Comparison of ENCODE assay signal across 1 cellular context in the genomic region with DNA sequence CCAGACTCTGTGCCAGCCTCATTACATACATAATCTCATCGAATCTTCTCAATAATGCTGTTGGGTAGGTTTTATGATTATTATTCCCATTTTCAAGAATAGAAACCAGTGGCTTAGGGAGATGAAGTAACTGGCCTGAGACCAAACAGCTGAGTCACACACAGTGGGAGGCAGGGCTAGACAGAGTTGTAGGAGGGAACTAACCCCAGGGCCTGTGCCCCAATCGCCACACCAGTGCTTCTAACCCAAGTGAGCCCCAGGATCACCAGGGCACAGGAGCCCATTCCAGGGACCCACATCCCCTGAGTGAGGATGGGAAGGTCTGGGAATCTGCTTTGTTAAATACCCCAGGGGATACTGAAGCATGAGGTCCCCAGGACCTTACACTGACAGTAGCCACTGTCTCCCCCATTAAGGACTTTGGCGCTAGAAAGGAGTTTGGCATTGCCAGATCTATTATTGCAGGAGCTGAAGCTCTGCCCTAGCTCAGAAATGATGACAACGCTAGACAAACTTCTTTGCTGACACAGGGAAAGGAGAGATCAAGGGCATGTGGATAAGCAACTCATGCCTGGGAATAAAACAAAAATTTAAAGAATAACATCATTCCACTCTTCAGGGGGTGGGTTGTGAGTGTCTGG.
TF ChIP-seq lines count a peak whose summit lies in the region.

No MANE protein-coding gene starts in this region.

TF ChIP-seq in GM23338, 12 proteins besides CTCF, POLR2A, EP300 and RAD21:
- TF ChIP-seq, protein P1, sequence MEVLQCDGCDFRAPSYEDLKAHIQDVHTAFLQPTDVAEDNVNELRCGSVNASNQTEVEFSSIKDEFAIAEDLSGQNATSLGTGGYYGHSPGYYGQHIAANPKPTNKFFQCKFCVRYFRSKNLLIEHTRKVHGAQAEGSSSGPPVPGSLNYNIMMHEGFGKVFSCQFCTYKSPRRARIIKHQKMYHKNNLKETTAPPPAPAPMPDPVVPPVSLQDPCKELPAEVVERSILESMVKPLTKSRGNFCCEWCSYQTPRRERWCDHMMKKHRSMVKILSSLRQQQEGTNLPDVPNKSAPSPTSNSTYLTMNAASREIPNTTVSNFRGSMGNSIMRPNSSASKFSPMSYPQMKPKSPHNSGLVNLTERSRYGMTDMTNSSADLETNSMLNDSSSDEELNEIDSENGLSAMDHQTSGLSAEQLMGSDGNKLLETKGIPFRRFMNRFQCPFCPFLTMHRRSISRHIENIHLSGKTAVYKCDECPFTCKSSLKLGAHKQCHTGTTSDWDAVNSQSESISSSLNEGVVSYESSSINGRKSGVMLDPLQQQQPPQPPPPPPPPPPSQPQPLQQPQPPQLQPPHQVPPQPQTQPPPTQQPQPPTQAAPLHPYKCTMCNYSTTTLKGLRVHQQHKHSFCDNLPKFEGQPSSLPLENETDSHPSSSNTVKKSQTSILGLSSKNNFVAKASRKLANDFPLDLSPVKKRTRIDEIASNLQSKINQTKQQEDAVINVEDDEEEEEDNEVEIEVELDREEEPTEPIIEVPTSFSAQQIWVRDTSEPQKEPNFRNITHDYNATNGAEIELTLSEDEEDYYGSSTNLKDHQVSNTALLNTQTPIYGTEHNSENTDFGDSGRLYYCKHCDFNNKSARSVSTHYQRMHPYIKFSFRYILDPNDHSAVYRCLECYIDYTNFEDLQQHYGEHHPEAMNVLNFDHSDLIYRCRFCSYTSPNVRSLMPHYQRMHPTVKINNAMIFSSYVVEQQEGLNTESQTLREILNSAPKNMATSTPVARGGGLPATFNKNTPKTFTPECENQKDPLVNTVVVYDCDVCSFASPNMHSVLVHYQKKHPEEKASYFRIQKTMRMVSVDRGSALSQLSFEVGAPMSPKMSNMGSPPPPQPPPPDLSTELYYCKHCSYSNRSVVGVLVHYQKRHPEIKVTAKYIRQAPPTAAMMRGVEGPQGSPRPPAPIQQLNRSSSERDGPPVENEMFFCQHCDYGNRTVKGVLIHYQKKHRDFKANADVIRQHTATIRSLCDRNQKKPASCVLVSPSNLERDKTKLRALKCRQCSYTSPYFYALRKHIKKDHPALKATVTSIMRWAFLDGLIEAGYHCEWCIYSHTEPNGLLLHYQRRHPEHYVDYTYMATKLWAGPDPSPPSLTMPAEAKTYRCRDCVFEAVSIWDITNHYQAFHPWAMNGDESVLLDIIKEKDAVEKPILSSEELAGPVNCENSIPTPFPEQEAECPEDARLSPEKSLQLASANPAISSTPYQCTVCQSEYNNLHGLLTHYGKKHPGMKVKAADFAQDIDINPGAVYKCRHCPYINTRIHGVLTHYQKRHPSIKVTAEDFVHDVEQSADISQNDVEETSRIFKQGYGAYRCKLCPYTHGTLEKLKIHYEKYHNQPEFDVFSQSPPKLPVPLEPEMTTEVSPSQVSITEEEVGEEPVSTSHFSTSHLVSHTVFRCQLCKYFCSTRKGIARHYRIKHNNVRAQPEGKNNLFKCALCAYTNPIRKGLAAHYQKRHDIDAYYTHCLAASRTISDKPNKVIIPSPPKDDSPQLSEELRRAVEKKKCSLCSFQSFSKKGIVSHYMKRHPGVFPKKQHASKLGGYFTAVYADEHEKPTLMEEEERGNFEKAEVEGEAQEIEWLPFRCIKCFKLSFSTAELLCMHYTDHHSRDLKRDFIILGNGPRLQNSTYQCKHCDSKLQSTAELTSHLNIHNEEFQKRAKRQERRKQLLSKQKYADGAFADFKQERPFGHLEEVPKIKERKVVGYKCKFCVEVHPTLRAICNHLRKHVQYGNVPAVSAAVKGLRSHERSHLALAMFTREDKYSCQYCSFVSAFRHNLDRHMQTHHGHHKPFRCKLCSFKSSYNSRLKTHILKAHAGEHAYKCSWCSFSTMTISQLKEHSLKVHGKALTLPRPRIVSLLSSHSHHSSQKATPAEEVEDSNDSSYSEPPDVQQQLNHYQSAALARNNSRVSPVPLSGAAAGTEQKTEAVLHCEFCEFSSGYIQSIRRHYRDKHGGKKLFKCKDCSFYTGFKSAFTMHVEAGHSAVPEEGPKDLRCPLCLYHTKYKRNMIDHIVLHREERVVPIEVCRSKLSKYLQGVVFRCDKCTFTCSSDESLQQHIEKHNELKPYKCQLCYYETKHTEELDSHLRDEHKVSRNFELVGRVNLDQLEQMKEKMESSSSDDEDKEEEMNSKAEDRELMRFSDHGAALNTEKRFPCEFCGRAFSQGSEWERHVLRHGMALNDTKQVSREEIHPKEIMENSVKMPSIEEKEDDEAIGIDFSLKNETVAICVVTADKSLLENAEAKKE (CRISPR knock-in tag; IDR thresholded peaks at IDR 0.05) = no peak
- TF ChIP-seq EZH2phosphoT487 (IDR thresholded peaks at IDR 0.05; ENCODE audit: unreplicated experiment) = no peak
- no peak for TF ChIP-seq POLR2AphosphoS5 (IDR thresholded peaks at IDR 0.05; ENCODE audit: low read depth)
- TF ChIP-seq NANOG (IDR thresholded peaks at IDR 0.05; ENCODE audit: borderline replicate concordance) = no peak
